12 cellular contexts compared by ENCODE assay signal in genomic region chr17:17052462-17053221, GRCh38. TPM values are rescaled to one million over a fixed set of nuclear protein-coding genes. Genes with fewer than 3 reads are reported as not detected.
A peak's percentile ranks its signal among the peaks of the same experiment; 100 is the strongest.
DNase-seq lines count a peak whose midpoint lies in the region; ATAC-seq and TF ChIP-seq lines count a peak whose summit lies in the region.
"Had no signal": no experiment of that assay in that cellular context is flagged by ENCODE, and none has a peak within 500 bp of the region (broad histone marks: within the 10 kb centered on the region; RNA-seq: fewer than 3 reads in every experiment).

No MANE protein-coding gene starts in this region.

- peak overlapping the region; percentile 8 for H3K27ac Mint-ChIP-seq in activated CD8-positive, alpha-beta memory T cell treated with anti-CD3 and anti-CD28 coated beads, Interleukin-2, amount 10 ng/mL, durations not matched to agents 7 days and 5 days
- H3K27ac Mint-ChIP-seq in effector memory CD8-positive, alpha-beta T cell: peak overlapping the region; percentile 42 to 70
- H3K27ac Mint-ChIP-seq in type B pancreatic cell: peak overlapping the region; percentile 93

- H3K36me3 ChIP-seq in mucosa of descending colon (ENCODE audit: low read depth) (no peaks in the 10 kb centered on the region), smooth muscle cell (ENCODE audit: low read depth) (no peaks in the 10 kb centered on the region)

- peaks cover 100% of the 10 kb centered on the region for H4K20me1 ChIP-seq in smooth muscle cell (ENCODE audit: low read depth)

- TF ChIP-seq CTCF in mucosa of descending colon (IDR thresholded peaks at IDR 0.05) (no peak), type B pancreatic cell (conservative IDR thresholded peaks at IDR 0.05) (no peak), smooth muscle cell (IDR thresholded peaks at IDR 0.05; ENCODE audit: borderline replicate concordance, insufficient read depth, poor library complexity, severe bottlenecking) (no peak)

- H3K27ac ChIP-seq in smooth muscle cell (ENCODE audit: low read depth): no peak overlapping the region

- H3K4me2 ChIP-seq in smooth muscle cell: no peak overlapping the region

- peaks cover 29% of the 10 kb centered on the region for H3K4me1 ChIP-seq in mucosa of descending colon (ENCODE audit: low read depth)
- H3K4me1 ChIP-seq in smooth muscle cell (ENCODE audit: low read depth): no peaks in the 10 kb centered on the region

- CTCF ChIA-PET in activated CD8-positive, alpha-beta memory T cell treated with anti-CD3 and anti-CD28 coated beads, Interleukin-2, amount 10 ng/mL, durations not matched to agents 7 days and 5 days (lab: Charles Lee): interaction anchor here (0.7 to 1.5 kb wide), 2 partner anchors 7 to 444 kb away, joined by 3 to 4 read pairs; partner anchors contain the start of gene RASD1

- H3K4me1 Mint-ChIP-seq in activated CD8-positive, alpha-beta memory T cell treated with anti-CD3 and anti-CD28 coated beads, Interleukin-2, amount 10 ng/mL, durations not matched to agents 7 days and 5 days: peaks cover 32% of the 10 kb centered on the region
- H3K4me1 Mint-ChIP-seq in effector memory CD8-positive, alpha-beta T cell (ENCODE audit: low read depth in 2 of 2): peaks cover 44 to 52% of the 10 kb centered on the region in 2 donors
- H3K4me1 Mint-ChIP-seq in type B pancreatic cell (ENCODE audit: unreplicated experiment): peaks cover 51% of the 10 kb centered on the region

- 87% methylated on average over 14 of the region's 14 CpGs for WGBS in smooth muscle cell (ENCODE audit: low lambda C conversion rate)

- no peaks in the 10 kb centered on the region for H3K9me3 Mint-ChIP-seq in activated CD8-positive, alpha-beta memory T cell treated with anti-CD3 and anti-CD28 coated beads, Interleukin-2, amount 10 ng/mL, durations not matched to agents 7 days and 5 days (ENCODE audit: low read depth)
- no peaks in the 10 kb centered on the region for H3K9me3 Mint-ChIP-seq in effector memory CD8-positive, alpha-beta T cell
- H3K9me3 Mint-ChIP-seq in type B pancreatic cell: no peaks in the 10 kb centered on the region

- no peak overlapping the region for H2AFZ ChIP-seq in smooth muscle cell (ENCODE audit: low read depth)

- no peaks in the 10 kb centered on the region for H3K27me3 Mint-ChIP-seq in activated CD8-positive, alpha-beta memory T cell treated with anti-CD3 and anti-CD28 coated beads, Interleukin-2, amount 10 ng/mL, durations not matched to agents 7 days and 5 days
- H3K27me3 Mint-ChIP-seq in effector memory CD8-positive, alpha-beta T cell: no peaks in the 10 kb centered on the region
- H3K27me3 Mint-ChIP-seq in type B pancreatic cell: no peaks in the 10 kb centered on the region

- ATAC-seq in activated CD8-positive, alpha-beta memory T cell treated with anti-CD3 and anti-CD28 coated beads, Interleukin-2, amount 10 ng/mL, durations not matched to agents 7 days and 5 days: no peak
- ATAC-seq in effector memory CD8-positive, alpha-beta T cell (replicated peaks): no peak
- ATAC-seq in mucosa of descending colon (peak; percentile 71), GM19023 (IDR thresholded peaks at IDR 0.05; ENCODE audit: unreplicated experiment) (no peak)

- intact Hi-C loops in mucosa of descending colon (cut with DNase I, micrococcal nuclease): no loop called here

- no peaks in the 10 kb centered on the region for H3F3A ChIP-seq in smooth muscle cell (ENCODE audit: low read depth)

- H3K36me3 Mint-ChIP-seq in activated CD8-positive, alpha-beta memory T cell treated with anti-CD3 and anti-CD28 coated beads, Interleukin-2, amount 10 ng/mL, durations not matched to agents 7 days and 5 days: no peaks in the 10 kb centered on the region
- H3K36me3 Mint-ChIP-seq in effector memory CD8-positive, alpha-beta T cell (ENCODE audit: insufficient read depth): peaks cover 6% of the 10 kb centered on the region
- peaks cover 14% of the 10 kb centered on the region for H3K36me3 Mint-ChIP-seq in type B pancreatic cell

- H3K9me3 ChIP-seq in mucosa of descending colon: no peaks in the 10 kb centered on the region
- H3K9me3 ChIP-seq in smooth muscle cell (replicated peaks; ENCODE audit: low read depth): no peaks in the 10 kb centered on the region

- H3K4me3 ChIP-seq in mucosa of descending colon (no peak overlapping the region), smooth muscle cell (no peak overlapping the region)

- no peak overlapping the region for H3K9ac ChIP-seq in smooth muscle cell (ENCODE audit: low read depth)

- H3K4me3 Mint-ChIP-seq in activated CD8-positive, alpha-beta memory T cell treated with anti-CD3 and anti-CD28 coated beads, Interleukin-2, amount 10 ng/mL, durations not matched to agents 7 days and 5 days: no peak overlapping the region
- H3K4me3 Mint-ChIP-seq in effector memory CD8-positive, alpha-beta T cell: peak overlapping the region; percentile 23 to 37
- peak overlapping the region; percentile 66 for H3K4me3 Mint-ChIP-seq in type B pancreatic cell

- H3K27me3 ChIP-seq in smooth muscle cell (ENCODE audit: low read depth): no peaks in the 10 kb centered on the region

- peaks cover 100% of the 10 kb centered on the region for H3K79me2 ChIP-seq in smooth muscle cell (ENCODE audit: low read depth)

- no peak for DNase-seq in activated CD8-positive, alpha-beta memory T cell treated with anti-CD3 and anti-CD28 coated beads, Interleukin-2, amount 10 ng/mL, durations not matched to agents 7 days and 5 days
- DNase-seq in activated CD8-positive, alpha-beta memory T cell treated with anti-CD3 and anti-CD28 coated beads for 24 hours: no peak
- no peak for DNase-seq in effector memory CD8-positive, alpha-beta T cell
- DNase-seq in mucosa of descending colon (peak in 2 of 3 donors; percentile 39 to 59), type B pancreatic cell (ENCODE audit: extremely low spot score, unreplicated experiment) (peak; percentile 40), C1 segment of cervical spinal cord (lab: John Stamatoyannopoulos, UW) (no peak), smooth muscle cell (lab: John Stamatoyannopoulos, UW; ENCODE audit: unreplicated experiment) (no peak)
- DNase-seq: activated naive CD4-positive, alpha-beta T cell treated with Interleukin-2 at 50 U/mL for 16 hours; foreskin fibroblast; Kasumi-1; NCI-H748 treated with DMSO at 0.1 percent for 48 hours had no signal

RNA-seq across cellular contexts. Expression of gene MPRIP, which starts 10.4 kb away (rescaled TPM):
- 100 to 1,000 TPM; 206 to 209 TPM for total RNA-seq in activated CD8-positive, alpha-beta memory T cell treated with anti-CD3 and anti-CD28 coated beads, Interleukin-2, amount 10 ng/mL, durations not matched to agents 7 days and 5 days
- total RNA-seq in mucosa of descending colon (100 to 1,000 TPM; 150 to 249 (median 231) TPM), type B pancreatic cell (ENCODE audit: low replicate concordance) (275 and 367 TPM in 2 replicates), smooth muscle cell (58.8 and 62.5 TPM in 2 replicates)
- 67.2 and 69.3 TPM in 2 replicates for polyA plus RNA-seq in smooth muscle cell

Comparison
In these comparisons a context has a peak if more than half of its experiments do, and no peak if none do; other contexts are left out.
1. DNase-seq: peak in mucosa of descending colon (2 of 3) and type B pancreatic cell (single experiment); none in activated CD8-positive, alpha-beta memory T cell treated with anti-CD3 and anti-CD28 coated beads, Interleukin-2, amount 10 ng/mL, durations not matched to agents 7 days and 5 days (single experiment), activated CD8-positive, alpha-beta memory T cell treated with anti-CD3 and anti-CD28 coated beads for 24 hours (single experiment), effector memory CD8-positive, alpha-beta T cell (0 of 3), C1 segment of cervical spinal cord (0 of 14) and smooth muscle cell (single experiment).
2. H3K27ac Mint-ChIP-seq: peak in every context shown above with its lines; median percentile 93 in type B pancreatic cell; 56 in effector memory CD8-positive, alpha-beta T cell; 8 in activated CD8-positive, alpha-beta memory T cell treated with anti-CD3 and anti-CD28 coated beads, Interleukin-2, amount 10 ng/mL, durations not matched to agents 7 days and 5 days.